ENCODE assay signal across 9 cellular contexts in genomic region chr1:36864182-36865079, GRCh38.
DNase-seq lines count a peak whose midpoint lies in the region; ATAC-seq and TF ChIP-seq lines count a peak whose summit lies in the region.
"Had no signal": no experiment of that assay in that cellular context is flagged by ENCODE, and none has a peak within 500 bp of the region (broad histone marks: within the 10 kb centered on the region; RNA-seq: fewer than 3 reads in every experiment).

No MANE protein-coding gene starts in this region.

- H3K27ac ChIP-seq in A673 (ENCODE audit: low read depth, low read length, poor library complexity, severe bottlenecking) (no peak overlapping the region), gastroesophageal sphincter (peak overlapping the region in 2 of 4 donors; percentile 7 to 28), transverse colon (peak overlapping the region in 1 of 4 donors; percentile 13), ovary (no peak overlapping the region)
- H3K27ac ChIP-seq: breast epithelium had no signal

- H3K4me1 ChIP-seq in A673 (ENCODE audit: insufficient read depth, low read length, poor library complexity, severe bottlenecking) (no peaks in the 10 kb centered on the region), gastroesophageal sphincter (no peaks in the 10 kb centered on the region), transverse colon (no peaks in the 10 kb centered on the region), ovary (ENCODE audit: insufficient read depth) (no peaks in the 10 kb centered on the region)
- H3K4me1 ChIP-seq: breast epithelium had no signal

- no peak for TF ChIP-seq EP300 in gastroesophageal sphincter (IDR thresholded peaks at IDR 0.05)
- TF ChIP-seq EP300 in transverse colon (IDR thresholded peaks at IDR 0.05; ENCODE audit: low read depth): no peak
- no peak for TF ChIP-seq EP300 in ovary (IDR thresholded peaks at IDR 0.05)

- H3K27me3 ChIP-seq in A673 (replicated peaks; ENCODE audit: insufficient read depth, low read depth, low read length, poor library complexity) (no peaks in the 10 kb centered on the region), gastroesophageal sphincter (peaks cover 72% of the 10 kb centered on the region), transverse colon (no peaks in the 10 kb centered on the region), ovary (no peaks in the 10 kb centered on the region)
- H3K27me3 ChIP-seq: breast epithelium had no signal

- ATAC-seq in gastroesophageal sphincter: peak; percentile 26
- ATAC-seq in GM19452 (IDR thresholded peaks at IDR 0.05; ENCODE audit: unreplicated experiment): no peak

- H3K36me3 ChIP-seq in A673 (ENCODE audit: insufficient read depth, low read length, poor library complexity, severe bottlenecking): no peaks in the 10 kb centered on the region
- H3K36me3 ChIP-seq in gastroesophageal sphincter: no peaks in the 10 kb centered on the region
- H3K36me3 ChIP-seq in transverse colon: no peaks in the 10 kb centered on the region
- H3K36me3 ChIP-seq in ovary: no peaks in the 10 kb centered on the region
- H3K36me3 ChIP-seq: breast epithelium had no signal

- POLR2A ChIA-PET in A673 (lab: Charles Lee; ENCODE audit: low non-redundant PET): no interaction called here

- WGBS in gastroesophageal sphincter (ENCODE audit: low coverage in 1 of 2), 2 donors: 54 to 66% methylated on average over 4 to 7 of the region's 10 CpGs
- WGBS in transverse colon (ENCODE audit: low coverage in 1 of 2), 2 donors: 58 to 79% methylated on average over 4 to 10 of the region's 10 CpGs
- 36 to 49% (median 42%) methylated on average over 10 of the region's 10 CpGs for WGBS in ovary, 3 donors

- no TSS peak for BruUV-seq in A673 (replicated peaks; lab: Mats Ljungman, UMichigan)

- in situ Hi-C loops in transverse colon (cut with MboI; ENCODE audit: low pct_ligation_motif_present in 1 of 4, low pct_unique_long_range_greater_than_20kb in 1 of 4, low sequenced_read_pairs in 3 of 4): no loop called here

- H3K9me3 ChIP-seq in A673 (ENCODE audit: low read depth, low read length, poor library complexity, severe bottlenecking) (no peaks in the 10 kb centered on the region), gastroesophageal sphincter (no peaks in the 10 kb centered on the region), transverse colon (no peaks in the 10 kb centered on the region), ovary (no peaks in the 10 kb centered on the region)
- H3K9me3 ChIP-seq: breast epithelium had no signal

- TF ChIP-seq CTCF in A673 (conservative IDR thresholded peaks at IDR 0.05; ENCODE audit: low read depth, low read length): peak; percentile 73
- no peak for TF ChIP-seq CTCF in gastroesophageal sphincter (IDR thresholded peaks at IDR 0.05)
- TF ChIP-seq CTCF in transverse colon (IDR thresholded peaks at IDR 0.05): peak in 1 of 5 experiments; percentile 17
- TF ChIP-seq CTCF in ovary (IDR thresholded peaks at IDR 0.05): no peak

- CTCF ChIA-PET in A673 (lab: Charles Lee): interaction anchor here (0.7 to 1.4 kb wide), 2 partner anchors 14 to 276 kb away, joined by 3 to 4 read pairs; no protein-coding TSS in a partner anchor

- intact Hi-C loops in A673 (cut with micrococcal nuclease; ENCODE audit: unreplicated experiment) (no loop called here), transverse colon (cut with DNase I; ENCODE audit: low total_unique reads) (no loop called here), ovary (cut with DNase I) (no loop called here)

- TF ChIP-seq POLR2A in gastroesophageal sphincter (IDR thresholded peaks at IDR 0.05): no peak
- no peak for TF ChIP-seq POLR2A in transverse colon (IDR thresholded peaks at IDR 0.05)
- no peak for TF ChIP-seq POLR2A in ovary (IDR thresholded peaks at IDR 0.05)

- H3K4me3 ChIP-seq in A673 (ENCODE audit: low read depth, low read length, poor library complexity, severe bottlenecking) (no peak overlapping the region), gastroesophageal sphincter (no peak overlapping the region), transverse colon (no peak overlapping the region), ovary (no peak overlapping the region)
- H3K4me3 ChIP-seq: breast epithelium had no signal

- peak; percentile 17 for DNase-seq in A673 (ENCODE audit: low spot score)
- peak; percentile 55 for DNase-seq in ELF-1 (ENCODE audit: low read depth, low spot score)
- peak; percentile 42 for DNase-seq in NCI-H748 (lab: John Stamatoyannopoulos, UW; ENCODE audit: unreplicated experiment)
- no peak for DNase-seq in transverse colon
- DNase-seq in ovary: no peak
- no peak for DNase-seq in kidney glomerular epithelial cell (lab: John Stamatoyannopoulos, UW)

Comparison
In these comparisons a context has a peak if more than half of its experiments do, and no peak if none do; other contexts are left out.
1. DNase-seq: peak in A673 (single experiment), ELF-1 (single experiment) and NCI-H748 (single experiment); none in transverse colon (single experiment), ovary (0 of 5) and kidney glomerular epithelial cell (single experiment).